ENCODE assay signal across 10 cellular contexts in the genomic region with DNA sequence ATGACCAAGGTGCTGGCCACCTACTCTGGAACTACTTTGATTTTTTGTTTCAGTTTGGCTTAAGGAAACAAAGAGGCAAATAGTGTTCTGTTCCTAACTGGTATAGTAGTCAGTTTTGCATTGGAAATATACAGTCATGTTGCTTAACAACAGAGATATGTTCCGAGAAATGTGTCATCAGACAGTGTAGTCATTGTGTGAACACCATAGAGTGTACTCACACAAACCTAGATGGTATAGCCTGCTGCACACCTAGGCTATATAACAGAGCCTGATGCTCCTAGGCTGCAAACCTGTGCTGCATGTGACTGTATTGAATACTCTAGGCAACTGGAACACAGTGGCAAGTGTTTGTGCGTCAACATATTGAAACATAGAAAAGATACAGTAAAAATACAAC.
DNase-seq lines count a peak whose midpoint lies in the region; ATAC-seq and TF ChIP-seq lines count a peak whose summit lies in the region.
"Had no signal": no experiment of that assay in that cellular context is flagged by ENCODE, and none has a peak within 500 bp of the region (broad histone marks: within the 10 kb centered on the region; RNA-seq: fewer than 3 reads in every experiment).

No MANE protein-coding gene starts in this region.

- peak; percentile 34 for DNase-seq in GM10248 (ENCODE audit: extremely low spot score)
- peak; percentile 25 for DNase-seq in M059J (ENCODE audit: low read depth)
- DNase-seq in central memory CD8-positive, alpha-beta T cell (ENCODE audit: low spot score in 2 of 2): no peak
- DNase-seq in left colon: no peak
- DNase-seq in cerebellar nuclear complex (lab: John Stamatoyannopoulos, UW): no peak
- no peak for DNase-seq in SKM-1 (lab: John Stamatoyannopoulos, UW; ENCODE audit: unreplicated experiment)
- DNase-seq in aorta: no peak
- DNase-seq: NCI-H1694 had no signal

- H3K27me3 ChIP-seq in aorta (ENCODE audit: control insufficient read depth in 1 of 2, insufficient read depth in 2 of 2, low read length in 1 of 2): no peaks in the 10 kb centered on the region
- H3K27me3 ChIP-seq: vagina had no signal

- H3K9me3 Mint-ChIP-seq in central memory CD8-positive, alpha-beta T cell: no peaks in the 10 kb centered on the region

- H3K27me3 Mint-ChIP-seq in central memory CD8-positive, alpha-beta T cell: no peaks in the 10 kb centered on the region

- H3K4me1 ChIP-seq in aorta (ENCODE audit: control insufficient read depth in 1 of 2, insufficient read depth in 2 of 2, low read length in 2 of 2): peaks cover 2 to 4% of the 10 kb centered on the region in 2 donors

- intact Hi-C loops in left colon (cut with DNase I, micrococcal nuclease): no loop called here
- intact Hi-C loops in aorta (cut with DNase I): no loop called here

- POLR2A ChIA-PET in GM10248 (lab: Yijun Ruan, JAX): no interaction called here

- no peak overlapping the region for H3K4me3 Mint-ChIP-seq in central memory CD8-positive, alpha-beta T cell

- peaks cover 78% of the 10 kb centered on the region for H3K4me1 Mint-ChIP-seq in central memory CD8-positive, alpha-beta T cell

- no peak for TF ChIP-seq CTCF in GM10248 (IDR thresholded peaks at IDR 0.05; ENCODE audit: control extremely low read depth, extremely low read depth, low read depth, missing control alignments)

- H3K27ac Mint-ChIP-seq in central memory CD8-positive, alpha-beta T cell (ENCODE audit: low read depth): peak overlapping the region; percentile 89

- peak; percentile 43 for ATAC-seq in GM21423 (IDR thresholded peaks at IDR 0.05; ENCODE audit: unreplicated experiment)
- no peak for ATAC-seq in central memory CD8-positive, alpha-beta T cell (replicated peaks; ENCODE audit: extremely low read depth, poor library complexity, severe bottlenecking)
- no peak for ATAC-seq in left colon
- ATAC-seq in aorta (ENCODE audit: low FRiP score): no peak

- no peaks in the 10 kb centered on the region for H3K9me3 ChIP-seq in aorta (ENCODE audit: control insufficient read depth, low read length)
- H3K9me3 ChIP-seq: vagina had no signal

- 92% methylated on average over 2 of the region's 2 CpGs for WGBS in aorta, 2 donors

- H3K4me3 ChIP-seq in aorta (ENCODE audit: low read length in 2 of 2): no peak overlapping the region
- H3K4me3 ChIP-seq: vagina had no signal

- CTCF ChIA-PET in GM10248 (lab: Yijun Ruan, JAX): interaction anchor here (1.1 to 2.0 kb wide), 3 partner anchors 8 to 17 kb away, joined by 3 to 8 read pairs (median 4); no protein-coding TSS in a partner anchor

- no peak overlapping the region for H3K27ac ChIP-seq in aorta (ENCODE audit: low read depth in 1 of 2, low read length in 2 of 2)
- H3K27ac ChIP-seq: vagina had no signal

- no peaks in the 10 kb centered on the region for H3K36me3 ChIP-seq in aorta (ENCODE audit: control insufficient read depth in 1 of 2, insufficient read depth in 2 of 2, low read length in 1 of 2)
- H3K36me3 ChIP-seq: vagina had no signal

- H3K36me3 Mint-ChIP-seq in central memory CD8-positive, alpha-beta T cell (ENCODE audit: insufficient read depth): peaks cover 4% of the 10 kb centered on the region

Comparison
In these comparisons a context has a peak if more than half of its experiments do, and no peak if none do; other contexts are left out.
1. DNase-seq: peak in GM10248 (single experiment) and M059J (single experiment); none in central memory CD8-positive, alpha-beta T cell (0 of 2), left colon (0 of 2), cerebellar nuclear complex (0 of 2), SKM-1 (single experiment) and aorta (0 of 2).